Comparison of ENCODE assay signal across 17 cellular contexts in genomic region chr16:88748364-88748763, GRCh38. TPM values are rescaled to one million over a fixed set of nuclear protein-coding genes. Genes with fewer than 3 reads are reported as not detected.
A peak's percentile ranks its signal among the peaks of the same experiment; 100 is the strongest.
DNase-seq lines count a peak whose midpoint lies in the region; ATAC-seq, FAIRE-seq and TF ChIP-seq lines count a peak whose summit lies in the region.
"Had no signal": no experiment of that assay in that cellular context is flagged by ENCODE, and none has a peak within 500 bp of the region (broad histone marks: within the 10 kb centered on the region; RNA-seq: fewer than 3 reads in every experiment).

No MANE protein-coding gene starts in this region.

- TF ChIP-seq EP300 in K562 (IDR thresholded peaks at IDR 0.05; ENCODE audit: low read length): no peak

- dilution Hi-C loops in IMR-90 (cut with HindIII; ENCODE audit: low sequenced_read_pairs, unreplicated experiment): no loop called here

- ATAC-seq in IMR-90 (ENCODE audit: low read depth) (no peak), K562 (no peak), HG02840 (IDR thresholded peaks at IDR 0.05; ENCODE audit: low FRiP score, unreplicated experiment) (no peak)
- ATAC-seq: CD8-positive, alpha-beta T cell had no signal

- no peak overlapping the region for H2BK120ac ChIP-seq in IMR-90 (ENCODE audit: low read depth, low read length)

- H3K27me3 Mint-ChIP-seq in neural crest cell (ENCODE audit: low read depth): no peaks in the 10 kb centered on the region

- H4K20me1 ChIP-seq in BLaER1 (peaks cover 95% of the 10 kb centered on the region), IMR-90 (ENCODE audit: insufficient read depth, low read length) (peaks cover 83% of the 10 kb centered on the region), K562 (replicated peaks; ENCODE audit: control insufficient read depth, insufficient read depth, low read length) (peaks cover 21% of the 10 kb centered on the region)

- no peak for FAIRE-seq in K562 (lab: Jason Lieb, UNC)
- FAIRE-seq: A204.1 had no signal

- no peak overlapping the region for H2BK5ac ChIP-seq in IMR-90 (ENCODE audit: low read depth, low read length, poor library complexity, severe bottlenecking)

- H3K4me1 ChIP-seq in BLaER1 (peaks cover 89% of the 10 kb centered on the region), IMR-90 (ENCODE audit: control insufficient read depth, insufficient read depth, low read length) (no peaks in the 10 kb centered on the region), K562 (replicated peaks in 1 of 2; ENCODE audit: control insufficient read depth in 2 of 2, insufficient read depth in 2 of 2, low read length in 2 of 2) (peaks cover 0 to 80% of the 10 kb centered on the region in 2 experiments; a peak in 2 of 5 replicates)
- H3K4me1 ChIP-seq: BE2C had no signal

- H4K5ac ChIP-seq in IMR-90 (ENCODE audit: low read depth, low read length): no peak overlapping the region

- H3K14ac ChIP-seq in IMR-90 (replicated peaks; ENCODE audit: low read depth, low read length): no peak overlapping the region

- peaks cover 42% of the 10 kb centered on the region for H3K36me3 ChIP-seq in BLaER1
- peaks cover 6% of the 10 kb centered on the region; the same call in 1 of the 2 replicates for H3K36me3 ChIP-seq in IMR-90 (ENCODE audit: control insufficient read depth, insufficient read depth, low read length)
- peaks cover 80% of the 10 kb centered on the region; the same call in 2 of the 3 replicates for H3K36me3 ChIP-seq in K562 (ENCODE audit: control insufficient read depth, insufficient read depth, low read length)
- H3K36me3 ChIP-seq: BE2C had no signal

- peak overlapping the region; percentile 71 for H3K27ac Mint-ChIP-seq in neural crest cell (ENCODE audit: unreplicated experiment)
- H3K27ac Mint-ChIP-seq: CD8-positive, alpha-beta T cell; H9 had no signal

- H3K18ac ChIP-seq in IMR-90 (ENCODE audit: low read depth, low read length): no peak overlapping the region

- H3K4me3 ChIP-seq in BLaER1: no peak overlapping the region
- no peak overlapping the region for H3K4me3 ChIP-seq in IMR-90 (ENCODE audit: insufficient read depth, low read depth, low read length)
- no peak overlapping the region for H3K4me3 ChIP-seq in K562
- H3K4me3 ChIP-seq: SJSA1 had no signal

- H3K27me3 ChIP-seq in BLaER1 (no peaks in the 10 kb centered on the region), IMR-90 (ENCODE audit: control insufficient read depth, insufficient read depth, low read length) (no peaks in the 10 kb centered on the region), K562 (ENCODE audit: control insufficient read depth in 2 of 2, insufficient read depth in 2 of 2, low read length in 2 of 2) (no peaks in the 10 kb centered on the region)
- H3K27me3 ChIP-seq: BE2C, SJSA1 had no signal

- POLR2A ChIA-PET in IMR-90 (lab: Charles Lee; ENCODE audit: unreplicated experiment): no interaction called here
- POLR2A ChIA-PET in K562 (lab: Yijun Ruan, JAX): interaction anchor here (1.1 to 2.2 kb wide), 2 partner anchors 21 to 35 kb away, joined by 3 to 5 read pairs; no protein-coding TSS in a partner anchor

- H3K27ac ChIP-seq in BLaER1 (no peak overlapping the region), IMR-90 (ENCODE audit: insufficient read depth, low read length) (no peak overlapping the region), K562 (ENCODE audit: extremely low read depth, low read depth, low read length) (no peak overlapping the region)
- H3K27ac ChIP-seq: SJSA1 had no signal

- CTCF ChIA-PET in IMR-90 (lab: Yijun Ruan, JAX) (interaction anchor here (1.0 kb wide), 1 partner anchor 11 kb away, joined by 3 read pairs; no protein-coding TSS in a partner anchor), K562 (lab: Yijun Ruan, JAX; ENCODE audit: low intra/inter-chr PET ratio) (interaction anchor here (0.6 to 1.7 kb wide), 5 partner anchors 16 to 419 kb away, joined by 3 to 8 read pairs (median 3); partner anchors contain the start of gene PIEZO1)

- no peak overlapping the region for H2BK15ac ChIP-seq in IMR-90 (ENCODE audit: low read depth, low read length)

- no peak overlapping the region for H4K91ac ChIP-seq in IMR-90 (ENCODE audit: insufficient read depth, low read depth, low read length)

- H2AFZ ChIP-seq in IMR-90 (replicated peaks; ENCODE audit: low read length, poor library complexity) (no peak overlapping the region), K562 (ENCODE audit: low read depth, low read length) (no peak overlapping the region)

- in situ Hi-C loops in IMR-90 (cut with MboI; ENCODE audit: low sequenced_read_pairs): loop anchor here (5.0 to 10.0 kb wide), 2 partner anchors 34 to 416 kb away; no protein-coding TSS in a partner anchor
- in situ Hi-C loops in K562 (cut with MboI): no loop called here

- H3K9ac ChIP-seq in BLaER1 (no peak overlapping the region), IMR-90 (ENCODE audit: low read depth, low read length) (no peak overlapping the region), K562 (ENCODE audit: insufficient read depth in 1 of 2, low read depth in 2 of 2, low read length in 2 of 2) (no peak overlapping the region; a peak in 1 of 4 replicates)

- H3K4ac ChIP-seq in IMR-90 (ENCODE audit: low read depth, low read length): no peak overlapping the region

- peaks cover 70% of the 10 kb centered on the region for H3K79me2 ChIP-seq in K562 (ENCODE audit: control insufficient read depth, insufficient read depth, low read length)

- H2AK5ac ChIP-seq in IMR-90 (ENCODE audit: low read depth, low read length): no peak overlapping the region

- peak overlapping the region; percentile 88 for H3K4me2 ChIP-seq in BLaER1
- no peak overlapping the region for H3K4me2 ChIP-seq in IMR-90 (ENCODE audit: low read depth, low read length)
- H3K4me2 ChIP-seq in K562 (ENCODE audit: insufficient read depth, low read length): no peak overlapping the region

- 80% methylated on average over 1 of the region's 12 CpGs; no CpG with 5 or more reads in 1 of the 2 experiments for WGBS in IMR-90 (ENCODE audit: extremely low coverage in 2 of 2, insufficient read length in 1 of 2), 2 experiments
- 88% methylated on average over 12 of the region's 12 CpGs for WGBS in K562 (ENCODE audit: insufficient coverage, low coverage, missing lambda C conversion rate)

- peaks cover 5% of the 10 kb centered on the region for H3K9me1 ChIP-seq in IMR-90 (ENCODE audit: insufficient read depth, low read length)
- H3K9me1 ChIP-seq in K562 (ENCODE audit: control insufficient read depth, insufficient read depth, low read length): peaks cover 9% of the 10 kb centered on the region

- H3K9me3 Mint-ChIP-seq in neural crest cell: no peaks in the 10 kb centered on the region
- H3K9me3 Mint-ChIP-seq: CD8-positive, alpha-beta T cell; H9 had no signal

- no peak for TF ChIP-seq RAD21 in IMR-90 (IDR thresholded peaks at IDR 0.05; ENCODE audit: low read length)
- TF ChIP-seq RAD21 in K562 (CRISPR knock-in tag; conservative IDR thresholded peaks at IDR 0.05 in 1 of 2, IDR thresholded peaks at IDR 0.05 in 1 of 2): no peak

- DNase-seq in IMR-90: no peak
- no peak for DNase-seq in K562 (ENCODE audit: extremely low read depth in 1 of 4, low spot score in 3 of 4)
- no peak for DNase-seq in neural crest cell (ENCODE audit: low read depth, low spot score)
- no peak for DNase-seq in stimulated activated CD4-positive, alpha-beta T cell treated with anti-CD3 and anti-CD28 coated beads, Interleukin-1b, Interleukin-23, amount 100 ng/mL, for 48 hours
- no peak for DNase-seq in NAMALWA (ENCODE audit: low spot score)
- no peak for DNase-seq in Kasumi-1 (lab: John Stamatoyannopoulos, UW)
- DNase-seq: BE2C, NCI-H1092 treated with DMSO at 0.1 percent for 48 hours, NCI-H1694, NCI-H2081 treated with DMSO at 0.1 percent for 48 hours, NCI-H446 treated with DMSO at 0.1 percent for 48 hours had no signal

- TF ChIP-seq POLR2A in IMR-90 (IDR thresholded peaks at IDR 0.05; ENCODE audit: low read depth, low read length) (no peak), K562 (conservative IDR thresholded peaks at IDR 0.05) (no peak)

- no peaks in the 10 kb centered on the region for H3K36me3 Mint-ChIP-seq in neural crest cell (ENCODE audit: low read depth)
- H3K36me3 Mint-ChIP-seq: CD8-positive, alpha-beta T cell had no signal

- H4K8ac ChIP-seq in IMR-90 (ENCODE audit: low read depth in 2 of 2, low read length in 2 of 2): no peak overlapping the region

- H2BK20ac ChIP-seq in IMR-90 (ENCODE audit: low read depth, low read length): no peak overlapping the region

- no peak overlapping the region for H3K23ac ChIP-seq in IMR-90 (ENCODE audit: low read depth, low read length)

- TF ChIP-seq CTCF in IMR-90 (conservative IDR thresholded peaks at IDR 0.05; ENCODE audit: low read depth, low read length) (no peak), K562 (IDR thresholded peaks at IDR 0.05 in 2 of 3, conservative IDR thresholded peaks at IDR 0.05 in 1 of 3; ENCODE audit: insufficient read depth in 2 of 3, low read depth in 1 of 3, low read length in 3 of 3) (no peak), neural crest cell (conservative IDR thresholded peaks at IDR 0.05) (no peak)

- no peak overlapping the region for H3K56ac ChIP-seq in IMR-90 (ENCODE audit: extremely low read depth, insufficient read depth, low read length)

- peak overlapping the region; percentile 72 for H2AK9ac ChIP-seq in IMR-90 (replicated peaks; ENCODE audit: low read depth, low read length, poor library complexity)

- H3K79me1 ChIP-seq in IMR-90 (ENCODE audit: low read depth in 1 of 2, low read length in 2 of 2): peaks cover 13 to 76% of the 10 kb centered on the region in 2 experiments

- intact Hi-C loops in IMR-90 (cut with micrococcal nuclease) (no loop called here), K562 (cut with micrococcal nuclease) (loop anchor here (1.0 kb wide), 1 partner anchor 35 kb away; no protein-coding TSS in a partner anchor)

- H3K9me3 ChIP-seq in BLaER1: no peaks in the 10 kb centered on the region
- no peaks in the 10 kb centered on the region for H3K9me3 ChIP-seq in IMR-90 (ENCODE audit: control insufficient read depth, insufficient read depth, low read length)
- H3K9me3 ChIP-seq in K562 (replicated peaks; ENCODE audit: control insufficient read depth, insufficient read depth, low read depth, low read length): no peaks in the 10 kb centered on the region
- H3K9me3 ChIP-seq: BE2C, SJSA1 had no signal

- no peaks in the 10 kb centered on the region for H3K4me1 Mint-ChIP-seq in neural crest cell

- H3K4me3 Mint-ChIP-seq in neural crest cell: no peak overlapping the region
- H3K4me3 Mint-ChIP-seq: CD8-positive, alpha-beta T cell; H9 had no signal

- BruUV-seq in IMR-90 (replicated peaks; lab: Mats Ljungman, UMichigan) (no TSS peak), K562 (replicated peaks; lab: Mats Ljungman, UMichigan) (no TSS peak)

RNA-seq across cellular contexts. Expression of gene PIEZO1, which starts 36.7 kb away (rescaled TPM):
- total RNA-seq in IMR-90 (2012; rRNA removed): 36.2 and 48.6 TPM in 2 replicates
- polyA plus RNA-seq in IMR-90 (2012; rRNA removed): 372 and 392 TPM in 2 replicates
- 218 and 326 TPM in 2 replicates for polyA plus RNA-seq in IMR-90 (2012; cell fraction: cytosol; rRNA removed)
- polyA plus RNA-seq in IMR-90 (2012; cell fraction: nucleus; rRNA removed; ENCODE audit: low replicate concordance): 957 and 2,926 TPM in 2 replicates
- 759 and 2,233 TPM in 2 replicates for total RNA-seq in K562 (2011; cell fraction: chromatin; rRNA removed; ENCODE audit: low replicate concordance)
- total RNA-seq in K562 (2011; cell fraction: nucleolus; rRNA removed): 1,565 and 1,591 TPM in 2 replicates
- total RNA-seq in K562 (2011; cell fraction: nucleoplasm; rRNA removed): 1,027 and 1,219 TPM in 2 replicates
- 213 and 305 TPM in 2 replicates for total RNA-seq in K562 (2014; rRNA removed)
- total RNA-seq in K562 (2014; rRNA removed; fragmentation: Illumina TruSeq; extraction: Trizol): 44.5 and 45.2 TPM in 2 replicates
- 97.9 and 113 TPM in 2 replicates for total RNA-seq in K562 (2015; rRNA removed; fragmentation: Illumina TruSeq; extraction: Trizol)
- 354 and 432 TPM in 2 replicates for total RNA-seq in K562 (2021)
- 131 and 170 TPM in 2 replicates for polyA plus RNA-seq in K562 (2011; rRNA removed)
- 143 and 281 TPM in 2 replicates for polyA plus RNA-seq in K562 (2011; cell fraction: cytosol; rRNA removed)
- polyA plus RNA-seq in K562 (2011; cell fraction: nucleus; rRNA removed): 1,334 and 2,777 TPM in 2 replicates
- polyA plus RNA-seq in K562 (2012): 266 and 440 TPM in 2 replicates
- 146 and 201 TPM in 2 replicates for polyA plus RNA-seq in K562 (2014; fragmentation: Illumina TruSeq; extraction: Trizol)
- polyA plus RNA-seq in K562 (2014; fragmentation: Nextera tagmentation; extraction: Ambion mirVana): 1 to 10 TPM; 3.6 to 9.6 TPM
- 319 and 383 TPM in 2 replicates for polyA plus RNA-seq in K562 (2014; rRNA removed)
- 56.6 and 97.2 TPM in 2 replicates for polyA minus RNA-seq in K562 (2011; rRNA and poly(A)+ RNA removed)
- polyA minus RNA-seq in K562 (2011; cell fraction: cytosol; rRNA and poly(A)+ RNA removed): 155 and 200 TPM in 2 replicates
- polyA minus RNA-seq in K562 (2011; cell fraction: nucleus; rRNA and poly(A)+ RNA removed): 321 and 450 TPM in 2 replicates
- total RNA-seq in neural crest cell: 17.8 and 20.7 TPM in 2 replicates

RNA-seq across cellular contexts. Expression of gene CTU2, which starts 42.1 kb away (rescaled TPM):
- 12.8 and 12.9 TPM in 2 replicates for total RNA-seq in IMR-90 (2012; rRNA removed)
- 18.4 and 23.4 TPM in 2 replicates for polyA plus RNA-seq in IMR-90 (2012; rRNA removed)
- 16.4 and 19.7 TPM in 2 replicates for polyA plus RNA-seq in IMR-90 (2012; cell fraction: cytosol; rRNA removed)
- 25.5 and 154 TPM in 2 replicates for polyA plus RNA-seq in IMR-90 (2012; cell fraction: nucleus; rRNA removed; ENCODE audit: low replicate concordance)
- total RNA-seq in K562 (2011; cell fraction: chromatin; rRNA removed; ENCODE audit: low replicate concordance): 45.3 and 159 TPM in 2 replicates
- 114 and 148 TPM in 2 replicates for total RNA-seq in K562 (2011; cell fraction: nucleolus; rRNA removed)
- 48.7 and 66.7 TPM in 2 replicates for total RNA-seq in K562 (2011; cell fraction: nucleoplasm; rRNA removed)
- 55.4 and 68.9 TPM in 2 replicates for total RNA-seq in K562 (2014; rRNA removed)
- total RNA-seq in K562 (2014; rRNA removed; fragmentation: Illumina TruSeq; extraction: Trizol): 7.2 and 11.9 TPM in 2 replicates
- 41.1 and 49.2 TPM in 2 replicates for total RNA-seq in K562 (2015; rRNA removed; fragmentation: Illumina TruSeq; extraction: Trizol)
- 105 and 106 TPM in 2 replicates for total RNA-seq in K562 (2021)
- 23.2 and 30.1 TPM in 2 replicates for polyA plus RNA-seq in K562 (2011; rRNA removed)
- polyA plus RNA-seq in K562 (2011; cell fraction: cytosol; rRNA removed): 40.2 and 96.8 TPM in 2 replicates
- 102 and 136 TPM in 2 replicates for polyA plus RNA-seq in K562 (2011; cell fraction: nucleus; rRNA removed)
- polyA plus RNA-seq in K562 (2012): 34.1 and 51.7 TPM in 2 replicates
- polyA plus RNA-seq in K562 (2014; fragmentation: Illumina TruSeq; extraction: Trizol): 17.7 and 46.9 TPM in 2 replicates
- polyA plus RNA-seq in K562 (2014; fragmentation: Nextera tagmentation; extraction: Ambion mirVana): 1 to 10 TPM; 1.3 to 3.0 TPM
- polyA plus RNA-seq in K562 (2014; rRNA removed): 63.4 and 76.6 TPM in 2 replicates
- 9.4 and 14.4 TPM in 2 replicates for polyA minus RNA-seq in K562 (2011; rRNA and poly(A)+ RNA removed)
- polyA minus RNA-seq in K562 (2011; cell fraction: cytosol; rRNA and poly(A)+ RNA removed): 48.0 and 51.1 TPM in 2 replicates
- polyA minus RNA-seq in K562 (2011; cell fraction: nucleus; rRNA and poly(A)+ RNA removed): 40.7 and 44.1 TPM in 2 replicates
- 27.4 and 32.1 TPM in 2 replicates for total RNA-seq in neural crest cell

RNA-seq across cellular contexts. Expression of gene RNF166, which starts 42.2 kb away (rescaled TPM):
- total RNA-seq in IMR-90 (2012; rRNA removed) (6.9 and 8.1 TPM in 2 replicates), K562 (2014; rRNA removed) (46.9 and 61.6 TPM in 2 replicates), K562 (2014; rRNA removed; fragmentation: Illumina TruSeq; extraction: Trizol) (6.1 and 7.3 TPM in 2 replicates), K562 (2015; rRNA removed; fragmentation: Illumina TruSeq; extraction: Trizol) (19.5 and 22.3 TPM in 2 replicates), K562 (2021) (60.3 and 61.2 TPM in 2 replicates), neural crest cell (30.7 and 31.3 TPM in 2 replicates)
- polyA plus RNA-seq in IMR-90 (2012; rRNA removed) (17.4 and 24.1 TPM in 2 replicates), K562 (2011; rRNA removed) (26.5 and 37.4 TPM in 2 replicates), K562 (2014; fragmentation: Illumina TruSeq; extraction: Trizol) (12.7 and 27.9 TPM in 2 replicates), K562 (2014; fragmentation: Nextera tagmentation; extraction: Ambion mirVana) (under 1 TPM; 0.56 to 0.96 TPM), K562 (2014; rRNA removed) (59.4 and 65.6 TPM in 2 replicates)
- 13.4 and 20.8 TPM in 2 replicates for polyA plus RNA-seq in IMR-90 (2012; cell fraction: cytosol; rRNA removed)
- 31.6 and 83.7 TPM in 2 replicates for polyA plus RNA-seq in IMR-90 (2012; cell fraction: nucleus; rRNA removed; ENCODE audit: low replicate concordance)
- 58.8 and 182 TPM in 2 replicates for total RNA-seq in K562 (2011; cell fraction: chromatin; rRNA removed; ENCODE audit: low replicate concordance)
- total RNA-seq in K562 (2011; cell fraction: nucleolus; rRNA removed): 89.5 and 92.7 TPM in 2 replicates
- total RNA-seq in K562 (2011; cell fraction: nucleoplasm; rRNA removed): 60.1 and 64.4 TPM in 2 replicates
- 37.8 and 90.9 TPM in 2 replicates for polyA plus RNA-seq in K562 (2011; cell fraction: cytosol; rRNA removed)
- polyA plus RNA-seq in K562 (2011; cell fraction: nucleus; rRNA removed): 118 and 185 TPM in 2 replicates
- polyA plus RNA-seq in K562 (2012): 23.8 and 39.8 TPM in 2 replicates
- 7.0 and 12.0 TPM in 2 replicates for polyA minus RNA-seq in K562 (2011; rRNA and poly(A)+ RNA removed)
- polyA minus RNA-seq in K562 (2011; cell fraction: cytosol; rRNA and poly(A)+ RNA removed): 41.2 and 44.5 TPM in 2 replicates
- 33.4 and 39.2 TPM in 2 replicates for polyA minus RNA-seq in K562 (2011; cell fraction: nucleus; rRNA and poly(A)+ RNA removed)

RNA-seq across cellular contexts. Expression of gene CDT1, which starts 55.2 kb away (rescaled TPM):
- total RNA-seq in IMR-90 (2012; rRNA removed): 3.2 and 4.7 TPM in 2 replicates
- 11.8 and 13.2 TPM in 2 replicates for polyA plus RNA-seq in IMR-90 (2012; rRNA removed)
- 6.8 and 10.7 TPM in 2 replicates for polyA plus RNA-seq in IMR-90 (2012; cell fraction: cytosol; rRNA removed)
- 4.7 and 22.2 TPM in 2 replicates for polyA plus RNA-seq in IMR-90 (2012; cell fraction: nucleus; rRNA removed; ENCODE audit: low replicate concordance)
- total RNA-seq in K562 (2011; cell fraction: chromatin; rRNA removed; ENCODE audit: low replicate concordance): 14.1 and 55.6 TPM in 2 replicates
- 67.5 and 87.8 TPM in 2 replicates for total RNA-seq in K562 (2011; cell fraction: nucleolus; rRNA removed)
- total RNA-seq in K562 (2011; cell fraction: nucleoplasm; rRNA removed): 29.4 and 38.8 TPM in 2 replicates
- total RNA-seq in K562 (2014; rRNA removed): 114 and 119 TPM in 2 replicates
- 3.4 and 4.4 TPM in 2 replicates for total RNA-seq in K562 (2014; rRNA removed; fragmentation: Illumina TruSeq; extraction: Trizol)
- 14.4 and 17.9 TPM in 2 replicates for total RNA-seq in K562 (2015; rRNA removed; fragmentation: Illumina TruSeq; extraction: Trizol)
- total RNA-seq in K562 (2021): 173 and 178 TPM in 2 replicates
- 14.2 and 29.4 TPM in 2 replicates for polyA plus RNA-seq in K562 (2011; rRNA removed)
- 48.5 and 101 TPM in 2 replicates for polyA plus RNA-seq in K562 (2011; cell fraction: cytosol; rRNA removed)
- polyA plus RNA-seq in K562 (2011; cell fraction: nucleus; rRNA removed): 38.4 and 58.3 TPM in 2 replicates
- 68.4 and 200 TPM in 2 replicates for polyA plus RNA-seq in K562 (2012)
- 9.3 and 47.1 TPM in 2 replicates for polyA plus RNA-seq in K562 (2014; fragmentation: Illumina TruSeq; extraction: Trizol)
- polyA plus RNA-seq in K562 (2014; fragmentation: Nextera tagmentation; extraction: Ambion mirVana): 1 to 10 TPM in 1 of 2 experiments, under 1 TPM in 1; 0.92 to 1.6 TPM
- 53.6 and 65.8 TPM in 2 replicates for polyA plus RNA-seq in K562 (2014; rRNA removed)
- polyA minus RNA-seq in K562 (2011; rRNA and poly(A)+ RNA removed): 9.8 and 10.4 TPM in 2 replicates
- 102 and 178 TPM in 2 replicates for polyA minus RNA-seq in K562 (2011; cell fraction: cytosol; rRNA and poly(A)+ RNA removed)
- polyA minus RNA-seq in K562 (2011; cell fraction: nucleus; rRNA and poly(A)+ RNA removed): 25.2 and 25.9 TPM in 2 replicates
- total RNA-seq in neural crest cell: 79.6 and 79.9 TPM in 2 replicates
